ENCODE assay signal across 9 cellular contexts in the genomic region with DNA sequence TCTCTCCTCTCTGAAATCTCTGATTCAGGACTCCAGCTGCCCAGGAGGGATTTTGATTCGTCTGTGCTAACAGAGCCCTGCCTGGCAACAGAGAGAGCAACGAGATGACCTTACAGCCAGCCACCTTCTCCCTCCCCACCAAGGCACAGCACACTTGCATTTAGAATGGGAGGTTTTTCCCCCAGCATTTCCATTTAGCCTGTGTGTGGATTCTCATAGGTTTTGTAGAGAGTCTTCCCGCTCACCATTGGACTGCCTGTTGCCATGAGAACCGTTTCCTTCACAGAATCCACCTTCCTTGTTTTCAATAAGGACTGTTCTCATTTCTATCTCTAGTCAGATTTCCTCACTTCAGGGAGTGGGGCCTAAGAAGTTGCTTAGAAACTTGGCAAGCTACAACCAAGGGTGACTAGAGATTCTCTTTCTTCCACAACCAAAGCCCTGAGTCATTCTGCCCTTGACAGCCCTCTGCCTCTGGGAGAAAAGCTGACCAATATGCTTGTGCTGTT. TPM values are rescaled to one million over a fixed set of nuclear protein-coding genes. Genes with fewer than 3 reads are reported as not detected.
DNase-seq lines count a peak whose midpoint lies in the region; ATAC-seq and TF ChIP-seq lines count a peak whose summit lies in the region.
"Had no signal": no experiment of that assay in that cellular context is flagged by ENCODE, and none has a peak within 500 bp of the region (broad histone marks: within the 10 kb centered on the region; RNA-seq: fewer than 3 reads in every experiment).

No MANE protein-coding gene starts in this region.

- DNase-seq in BJ (ENCODE audit: low read depth) (peak; percentile 59), Karpas-422 (no peak), breast epithelium (ENCODE audit: low spot score in 2 of 2) (no peak), midbrain (lab: John Stamatoyannopoulos, UW) (peak; percentile 71), NCI-H345 (lab: John Stamatoyannopoulos, UW) (no peak)

- H3K4me1 ChIP-seq in Karpas-422 (ENCODE audit: low read length), result peaks cover 65% of the 10 kb centered on the region
- peaks cover 0 to 4% of the 10 kb centered on the region in 2 donors for H3K4me1 ChIP-seq in breast epithelium

- H2AFZ ChIP-seq in Karpas-422 (ENCODE audit: low read length), result no peak overlapping the region

- H3K36me3 ChIP-seq in BJ (ENCODE audit: control insufficient read depth, insufficient read depth, low read length) (peaks cover 6% of the 10 kb centered on the region), Karpas-422 (ENCODE audit: insufficient read depth, low read length) (peaks cover 19% of the 10 kb centered on the region; the same call in 1 of the 2 replicates), breast epithelium (no peaks in the 10 kb centered on the region)

- H3K27ac ChIP-seq in Karpas-422 (ENCODE audit: low read length) (peak overlapping the region; percentile 98), breast epithelium (peak overlapping the region; percentile 3 to 40)

- H3K27me3 ChIP-seq in BJ (ENCODE audit: control insufficient read depth, insufficient read depth, low read length), result no peaks in the 10 kb centered on the region
- H3K27me3 ChIP-seq in Karpas-422 (ENCODE audit: low read length), result no peaks in the 10 kb centered on the region
- no peaks in the 10 kb centered on the region for H3K27me3 ChIP-seq in breast epithelium

- TF ChIP-seq POLR2A in breast epithelium (IDR thresholded peaks at IDR 0.05), result no peak

- no peak overlapping the region for H3K4me2 ChIP-seq in Karpas-422 (ENCODE audit: low read depth, low read length, poor library complexity, severe bottlenecking)

- intact Hi-C loops in breast epithelium (cut with DNase I; ENCODE audit: low total_unique reads), result no loop called here

- no peaks in the 10 kb centered on the region for H3K9me2 ChIP-seq in Karpas-422 (replicated peaks; ENCODE audit: insufficient read depth, low read length)

- POLR2A ChIA-PET in BJ (lab: Charles Lee), result no interaction called here

- H3K9me3 ChIP-seq in Karpas-422 (ENCODE audit: low read length) (no peaks in the 10 kb centered on the region), breast epithelium (no peaks in the 10 kb centered on the region)

- ATAC-seq in HG03565 (IDR thresholded peaks at IDR 0.05; ENCODE audit: unreplicated experiment) (no peak), HG03280 (IDR thresholded peaks at IDR 0.05; ENCODE audit: unreplicated experiment) (no peak), HG03175 (IDR thresholded peaks at IDR 0.05; ENCODE audit: unreplicated experiment) (no peak)
- ATAC-seq: activated CD4-positive, CD25-positive, alpha-beta regulatory T cell treated with anti-CD3 and anti-CD28 coated beads, Interleukin-2, amount 50 U/mL, for 24 hours had no signal

- no peak for TF ChIP-seq CTCF in BJ (IDR thresholded peaks at IDR 0.05; ENCODE audit: insufficient read depth, low read depth, low read length)
- no peak for TF ChIP-seq CTCF in breast epithelium (IDR thresholded peaks at IDR 0.05)

- H3K4me3 ChIP-seq in BJ (ENCODE audit: low read depth, low read length) (no peak overlapping the region), Karpas-422 (ENCODE audit: low read length) (no peak overlapping the region), breast epithelium (no peak overlapping the region)

- H4K20me1 ChIP-seq in Karpas-422 (ENCODE audit: insufficient read depth, low read depth, low read length), result no peaks in the 10 kb centered on the region

- CTCF ChIA-PET in BJ (lab: Yijun Ruan, JAX), result interaction anchor here (0.9 to 9.4 kb wide), 2 partner anchors 9 to 14 kb away, joined by 3 to 77 read pairs; no protein-coding TSS in a partner anchor

- H3K9ac ChIP-seq in Karpas-422 (ENCODE audit: low read length), result no peak overlapping the region

- H3K79me2 ChIP-seq in Karpas-422 (ENCODE audit: low read length), result no peaks in the 10 kb centered on the region

RNA-seq across cellular contexts. Expression of a gene that starts 5.8 kb away (rescaled TPM):
- polyA plus RNA-seq in BJ (2011; rRNA removed), result 13.0 and 23.0 TPM in 2 replicates
- 18.2 and 32.1 TPM in 2 replicates for polyA minus RNA-seq in BJ (2011; rRNA and poly(A)+ RNA removed)
- 36.0 and 45.4 TPM in 2 replicates for total RNA-seq in Karpas-422 (2014; rRNA removed; shearing (Covaris generic); ENCODE audit: low replicate concordance)
- 1 to 10 TPM; 4.4 to 4.9 (median 4.8) TPM for total RNA-seq in breast epithelium

RNA-seq across cellular contexts. Expression of a gene that starts 42.8 kb away (rescaled TPM):
- 1.2 and 2.1 TPM in 2 replicates for polyA plus RNA-seq in BJ (2011; rRNA removed)
- 1.6 and 2.0 TPM in 2 replicates for polyA minus RNA-seq in BJ (2011; rRNA and poly(A)+ RNA removed)
- total RNA-seq in Karpas-422 (2014; rRNA removed; shearing (Covaris generic); ENCODE audit: low replicate concordance), result 27.2 and 29.5 TPM in 2 replicates
- total RNA-seq in breast epithelium, result 10 to 100 TPM; 11.0 to 17.0 (median 11.1) TPM

Comparison
In these comparisons a context has a peak if more than half of its experiments do, and no peak if none do; other contexts are left out.
1. DNase-seq: peak in BJ (single experiment) and midbrain (single experiment); none in Karpas-422 (single experiment), breast epithelium (0 of 2) and NCI-H345 (single experiment).